In the genomic region with DNA sequence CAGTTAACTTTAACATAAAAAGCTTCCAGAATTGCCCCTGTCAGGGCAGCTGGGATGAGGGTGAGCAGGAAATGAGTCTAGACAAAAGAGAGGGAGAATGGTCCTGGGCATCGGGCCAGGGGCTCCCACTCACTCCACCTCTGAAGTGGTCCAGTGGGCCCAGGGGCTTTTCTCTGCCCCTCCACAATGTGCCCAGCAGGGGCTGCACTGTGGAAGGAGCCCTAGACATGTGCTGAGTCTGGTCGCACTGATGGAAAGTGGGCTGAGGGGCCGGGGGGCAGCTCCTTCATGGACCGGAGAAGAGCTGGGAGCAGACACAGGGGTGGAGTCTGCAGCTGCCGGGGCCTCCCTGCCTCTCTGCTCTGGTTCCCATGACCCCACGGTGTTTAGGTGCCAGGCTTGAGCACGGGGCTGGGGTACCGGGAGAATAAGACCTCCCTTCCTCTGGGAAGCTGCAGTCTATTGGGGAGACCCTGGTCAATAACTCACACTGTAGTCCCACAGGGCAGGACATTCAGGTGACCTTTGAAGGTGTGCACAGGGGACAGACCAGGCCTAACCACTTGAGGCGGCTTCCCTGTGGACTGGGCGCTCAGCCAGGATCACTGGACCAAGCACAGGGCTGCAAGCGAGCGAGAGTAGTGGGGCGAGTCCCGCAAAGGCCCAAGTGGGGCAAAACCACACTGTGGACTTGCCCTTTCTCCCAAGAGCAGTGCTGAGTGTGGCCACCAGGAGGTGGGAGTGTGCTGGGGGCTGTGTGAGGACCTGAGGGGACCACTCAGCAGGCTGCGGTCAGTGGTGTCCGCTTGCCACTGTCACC, we compare ENCODE assay signal across 11 cellular contexts. TPM values are rescaled to one million over a fixed set of nuclear protein-coding genes. Genes with fewer than 3 reads are reported as not detected.
DNase-seq lines count a peak whose midpoint lies in the region; ATAC-seq, FAIRE-seq and TF ChIP-seq lines count a peak whose summit lies in the region.
"Had no signal": no experiment of that assay in that cellular context is flagged by ENCODE, and none has a peak within 500 bp of the region (broad histone marks: within the 10 kb centered on the region; RNA-seq: fewer than 3 reads in every experiment).

No MANE protein-coding gene starts in this region.

- intact Hi-C loops in heart left ventricle (cut with DNase I) = no loop called here
- intact Hi-C loops in natural killer cell (cut with micrococcal nuclease) = no loop called here

- H3K4me3 Mint-ChIP-seq in natural killer cell = no peak overlapping the region
- H3K4me3 Mint-ChIP-seq: CD4-positive, alpha-beta memory T cell had no signal

- H3K27me3 Mint-ChIP-seq in natural killer cell (ENCODE audit: low read depth in 2 of 2) = peaks cover 0 to 13% of the 10 kb centered on the region in 2 donors

- CTCF ChIA-PET in A549 (lab: Yijun Ruan, JAX) = interaction anchor here (1.5 kb wide), 1 partner anchor 169 kb away, joined by 4 read pairs; no protein-coding TSS in a partner anchor

- no peak for TF ChIP-seq CTCF in A549 (IDR thresholded peaks at IDR 0.05)
- peak; percentile 42 for TF ChIP-seq CTCF in GM13977 (IDR thresholded peaks at IDR 0.05; ENCODE audit: extremely low read depth, insufficient read depth, missing control alignments)
- TF ChIP-seq CTCF in heart left ventricle (IDR thresholded peaks at IDR 0.05) = peak in 7 of 12 donors; percentile 5 to 34 (median 25)
- no peak for TF ChIP-seq CTCF in natural killer cell (IDR thresholded peaks at IDR 0.05)

- H3K36me3 Mint-ChIP-seq in natural killer cell = no peaks in the 10 kb centered on the region
- H3K36me3 Mint-ChIP-seq: CD4-positive, alpha-beta memory T cell had no signal

- H3K4me3 ChIP-seq in A549 = no peak overlapping the region
- H3K4me3 ChIP-seq in heart left ventricle = no peak overlapping the region

- H3K4me2 ChIP-seq in A549 = no peak overlapping the region

- ATAC-seq in A549 (peak; percentile 54 to 81; a peak in 4 of 6 replicates), heart left ventricle (peak in 3 of 4 donors; percentile 14 to 29 (median 23)), natural killer cell (no peak), HG02970 (IDR thresholded peaks at IDR 0.05; ENCODE audit: low FRiP score, unreplicated experiment) (no peak), GM18520 (IDR thresholded peaks at IDR 0.05; ENCODE audit: unreplicated experiment) (no peak)

- peaks cover 3% of the 10 kb centered on the region for H3K4me1 ChIP-seq in A549
- H3K4me1 ChIP-seq in heart left ventricle = peaks cover 0 to 20% (median 4%) of the 10 kb centered on the region in 12 donors

- TF ChIP-seq RAD21 in A549 (conservative IDR thresholded peaks at IDR 0.05 in 1 of 2, IDR thresholded peaks at IDR 0.05 in 1 of 2) = peak; percentile 18 to 25; a peak in 1 of 5 replicates

- TF ChIP-seq POLR2A in A549 (IDR thresholded peaks at IDR 0.05; ENCODE audit: low read length) = no peak
- TF ChIP-seq POLR2A in heart left ventricle (IDR thresholded peaks at IDR 0.05) = no peak

- FAIRE-seq in A549 (lab: Jason Lieb, UNC) = no peak
- FAIRE-seq: endometrium had no signal

- H3K9me3 Mint-ChIP-seq in natural killer cell = no peaks in the 10 kb centered on the region
- H3K9me3 Mint-ChIP-seq: CD4-positive, alpha-beta memory T cell had no signal

- POLR2A ChIA-PET in A549 (lab: Yijun Ruan, JAX) = interaction anchor here (0.6 kb wide), 1 partner anchor 71 kb away, joined by 5 read pairs; no protein-coding TSS in a partner anchor

- H3K27me3 ChIP-seq in heart left ventricle = peaks cover 0 to 25% (median 13%) of the 10 kb centered on the region in 9 donors

- no peaks in the 10 kb centered on the region for H3K36me3 ChIP-seq in heart left ventricle

- H3K27ac ChIP-seq in A549 (no peak overlapping the region), heart left ventricle (no peak overlapping the region)

- no peak overlapping the region for H3K27ac Mint-ChIP-seq in natural killer cell
- H3K27ac Mint-ChIP-seq: CD4-positive, alpha-beta memory T cell had no signal

- H3K4me1 Mint-ChIP-seq in natural killer cell = no peaks in the 10 kb centered on the region
- H3K4me1 Mint-ChIP-seq: CD4-positive, alpha-beta memory T cell had no signal

- H3K9me3 ChIP-seq in A549 (no peaks in the 10 kb centered on the region), heart left ventricle (no peaks in the 10 kb centered on the region)

- 58% methylated on average over 10 of the region's 16 CpGs for WGBS in A549 (ENCODE audit: missing lambda C conversion rate)
- WGBS in heart left ventricle, 4 donors = 61 to 83% (median 76%) methylated on average over 5 to 16 of the region's 16 CpGs

- DNase-seq in A549 (ENCODE audit: low read depth in 1 of 2, low spot score in 1 of 2) = peak in 1 of 2 experiments; percentile 16
- no peak for DNase-seq in GM13977 (ENCODE audit: low spot score)
- peak; percentile 27 for DNase-seq in RPMI8226
- peak in 1 of 5 donors; percentile 57 for DNase-seq in heart left ventricle
- DNase-seq in natural killer cell = no peak
- DNase-seq in NCI-H524 (lab: John Stamatoyannopoulos, UW) = no peak
- DNase-seq: activated T-cell treated with anti-CD3 and anti-CD28 coated beads for 4 hours; CD4-positive, alpha-beta memory T cell had no signal

- no peak for TF ChIP-seq EP300 in A549 (IDR thresholded peaks at IDR 0.05)

- in situ Hi-C loops in GM13977 (cut with MboI; ENCODE audit: low pct_unique_long_range_greater_than_20kb, low sequenced_read_pairs, unreplicated experiment) = no loop called here

TF ChIP-seq in A549, 52 proteins besides CTCF, POLR2A, EP300 and RAD21:
- TF ChIP-seq ZFP36 (IDR thresholded peaks at IDR 0.05; ENCODE audit: borderline replicate concordance, partially characterized antibody) (no peak), SMC3 (IDR thresholded peaks at IDR 0.05) (peak; percentile 26; the same call in 1 of the 3 replicates)
TF ChIP-seq in A549: peak in this region for 1.

RNA-seq across cellular contexts. Expression of a gene that starts 6.1 kb away (rescaled TPM):
- polyA plus RNA-seq in A549 (2011; rRNA removed) (1.3 and 2.3 TPM in 2 replicates), A549 (2017; fragmentation: RNase III; extraction: RNeasy Plus Mini Kit Qiagen cat#74134 plus additional on column Dnase treatment) (1.3 to 1.7 TPM (median 1.4 TPM) in 3 replicates), heart left ventricle (1 to 10 TPM in 1 of 2 donors, under 1 TPM in 1; 0.73 to 1.4 TPM)
- polyA plus RNA-seq in A549 (2012; cell fraction: cytosol; rRNA removed) = 1.1 and 1.5 TPM in 2 replicates
- polyA plus RNA-seq in A549 (2012; cell fraction: nucleus; rRNA removed) = 1.0 and 1.2 TPM in 2 replicates
- polyA minus RNA-seq in A549 (2011; rRNA and poly(A)+ RNA removed) = 3.6 and 4.2 TPM in 2 replicates
- total RNA-seq in heart left ventricle (10 to 100 TPM in 1 of 9 donors, 1 to 10 TPM in 8; 2.6 to 10.8 (median 4.3) TPM), natural killer cell (under 1 TPM in 2 of 3 donors, not detected in 1; 0.02 to 0.15 TPM)
- total RNA-seq: CD4-positive, alpha-beta memory T cell had no signal

Comparison
In these comparisons a context has a peak if more than half of its experiments do, and no peak if none do; other contexts are left out.
1. ATAC-seq: peak in A549 (2 of 2) and heart left ventricle (3 of 4); none in natural killer cell (0 of 3), HG02970 (single experiment) and GM18520 (single experiment).
2. CTCF ChIP-seq: peak in GM13977 (single experiment) and heart left ventricle (7 of 12); none in A549 (single experiment) and natural killer cell (single experiment).